7 cellular contexts compared by ENCODE assay signal in the genomic region with DNA sequence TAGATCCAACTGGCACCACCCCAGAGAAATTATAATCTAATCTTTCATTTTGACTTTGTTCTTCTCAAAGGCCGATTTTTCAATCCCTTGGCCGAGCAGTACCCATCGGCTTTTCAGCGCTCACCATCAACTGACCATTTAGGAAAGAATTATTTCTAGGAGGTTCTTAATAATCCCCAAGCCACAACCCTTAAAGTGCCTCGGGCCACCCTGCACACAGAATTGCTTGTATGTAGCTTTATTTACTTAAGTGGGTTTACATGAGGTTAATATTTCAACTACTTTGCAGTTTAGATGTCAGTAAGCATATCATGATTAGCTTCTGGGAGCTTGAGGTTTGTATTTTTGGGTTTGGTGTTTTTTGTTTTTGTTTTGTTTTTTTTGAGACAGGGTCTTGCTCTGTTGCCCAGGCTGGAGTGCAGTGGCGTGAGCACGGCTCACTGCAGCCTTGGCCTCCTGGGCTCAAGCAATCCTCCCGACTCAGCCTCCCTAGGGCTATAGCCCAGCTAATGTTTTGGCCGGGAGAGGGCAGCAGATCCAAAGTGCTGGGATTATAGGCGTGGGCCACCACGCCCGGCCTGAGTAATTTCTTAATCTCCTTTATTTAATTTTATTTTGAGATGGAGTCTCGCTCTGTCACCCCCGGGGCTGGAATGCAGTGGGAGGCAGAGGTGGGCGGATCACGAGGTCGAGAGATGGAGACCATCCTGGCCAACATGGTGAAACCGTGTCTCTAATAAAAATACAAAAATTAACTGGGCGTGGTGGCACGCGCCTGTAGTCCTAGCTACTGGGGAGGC. TPM values are rescaled to one million over a fixed set of nuclear protein-coding genes. Genes with fewer than 3 reads are reported as not detected.
DNase-seq lines count a peak whose midpoint lies in the region; ATAC-seq, FAIRE-seq and TF ChIP-seq lines count a peak whose summit lies in the region.

No MANE protein-coding gene starts in this region.

- H4K91ac ChIP-seq in H1 (replicated peaks; ENCODE audit: insufficient read length, low read length) = no peak overlapping the region

- H3K9me3 ChIP-seq in H1 (ENCODE audit: insufficient read depth in 2 of 2, low read depth in 1 of 2, low read length in 1 of 2) (no peaks in the 10 kb centered on the region), neuron (ENCODE audit: low read length) (no peaks in the 10 kb centered on the region)

- no peak overlapping the region for H2BK15ac ChIP-seq in H1 (ENCODE audit: low read length)

- H3K27me3 ChIP-seq in H1 (replicated peaks in 1 of 4; ENCODE audit: control insufficient read depth in 3 of 4, extremely low read depth in 1 of 4, insufficient read depth in 3 of 4, low read length in 3 of 4) = peaks cover 0 to 3% (median 1%) of the 10 kb centered on the region in 4 experiments; a peak in 2 of 7 replicates
- H3K27me3 ChIP-seq in neuron (ENCODE audit: insufficient read depth, low read length) = no peaks in the 10 kb centered on the region

- POLR2A ChIA-PET in H1 (lab: Charles Lee; ENCODE audit: partially characterized antibody) = interaction anchor here (0.6 to 1.4 kb wide), 3 partner anchors 12 to 347 kb away, joined by 3 to 5 read pairs (median 3); no protein-coding TSS in a partner anchor

- TF ChIP-seq POLR2A in H1 (IDR thresholded peaks at IDR 0.05; ENCODE audit: control extremely low read depth in 1 of 2, low read depth in 2 of 2, low read length in 2 of 2) = no peak

- no peak overlapping the region; a peak in 2 of 7 replicates for H3K9ac ChIP-seq in H1 (replicated peaks in 1 of 4; ENCODE audit: extremely low read depth in 1 of 4, low read depth in 3 of 4, low read length in 3 of 4)

- TF ChIP-seq CTCF in H1 (IDR thresholded peaks at IDR 0.05; ENCODE audit: control extremely low read depth in 1 of 3, insufficient read depth in 1 of 3, low read depth in 1 of 3, low read length in 3 of 3) = peak in 1 of 3 experiments; percentile 26; a peak in 2 of 4 replicates
- no peak for TF ChIP-seq CTCF in omental fat pad (IDR thresholded peaks at IDR 0.05)

- peaks cover 7% of the 10 kb centered on the region; the same call in 1 of the 2 replicates for H3K23me2 ChIP-seq in H1 (ENCODE audit: low read depth, low read length)

- H3K4me1 ChIP-seq in H1 (replicated peaks in 1 of 4; ENCODE audit: control insufficient read depth in 3 of 4, insufficient read depth in 4 of 4, low read length in 3 of 4) = peaks cover 0 to 7% (median 1%) of the 10 kb centered on the region in 4 experiments; a peak in 4 of 7 replicates
- peaks cover 10% of the 10 kb centered on the region for H3K4me1 ChIP-seq in neuron (ENCODE audit: insufficient read depth, low read length)

- peak; percentile 31 to 56; a peak in 3 of 4 replicates for TF ChIP-seq RAD21 in H1 (IDR thresholded peaks at IDR 0.05 in 1 of 2, conservative IDR thresholded peaks at IDR 0.05 in 1 of 2; ENCODE audit: low read depth in 2 of 2, low read length in 2 of 2)

- peak overlapping the region; percentile 71; the same call in 1 of the 2 replicates for H3K18ac ChIP-seq in H1 (ENCODE audit: extremely low read depth, low read length)

- DNase-seq in NOMO-1 (lab: John Stamatoyannopoulos, UW; ENCODE audit: unreplicated experiment in 2 of 2) (peak; percentile 24 to 25), H1 (ENCODE audit: low read depth in 1 of 2, low spot score in 2 of 2) (no peak), omental fat pad (ENCODE audit: low spot score) (no peak)

- H3K4ac ChIP-seq in H1 (replicated peaks; ENCODE audit: insufficient read length, low read depth, low read length) = no peak overlapping the region

- CTCF ChIA-PET in H1 (lab: Charles Lee; ENCODE audit: partially characterized antibody) = interaction anchor here (0.5 to 5.5 kb wide), 9 partner anchors 11 to 203 kb away, joined by 3 to 28 read pairs (median 4); no protein-coding TSS in a partner anchor

- H2BK120ac ChIP-seq in H1 (replicated peaks; ENCODE audit: low read depth, low read length) = no peak overlapping the region

- H2AK5ac ChIP-seq in H1 (ENCODE audit: low read depth, low read length) = no peak overlapping the region

- FAIRE-seq in H1 (lab: Jason Lieb, UNC) = no peak

- no peak overlapping the region for H2BK12ac ChIP-seq in H1 (ENCODE audit: low read depth, low read length)

- WGBS in H1 (ENCODE audit: extremely low coverage in 1 of 2, insufficient coverage in 1 of 2, insufficient read length in 1 of 2, insufficient replicate concordance in 2 of 2, low coverage in 1 of 2, low lambda C conversion rate in 2 of 2, missing lambda C conversion rate in 1 of 2), 2 experiments = 90% methylated on average over 21 of the region's 21 CpGs; no CpG with 5 or more reads in 1 of the 2 experiments

- no peaks in the 10 kb centered on the region for H3K79me2 ChIP-seq in H1 (ENCODE audit: control insufficient read depth in 1 of 2, insufficient read depth in 2 of 2, low read length in 2 of 2)

- H3K4me3 ChIP-seq in H1 (ENCODE audit: extremely low read depth in 1 of 4, insufficient read depth in 2 of 4, low read depth in 3 of 4, low read length in 4 of 4) = peak overlapping the region; percentile 79 to 84 (median 81)
- peak overlapping the region; percentile 66 for H3K4me3 ChIP-seq in neuron (ENCODE audit: low read length)

- no peak for TF ChIP-seq EP300 in H1 (IDR thresholded peaks at IDR 0.05; ENCODE audit: borderline replicate concordance in 1 of 2, low read depth in 2 of 2, low read length in 2 of 2)

- H3K27ac ChIP-seq in H1 (ENCODE audit: low read depth, low read length) = no peak overlapping the region

- H3K14ac ChIP-seq in H1 (ENCODE audit: insufficient read length) = no peak overlapping the region

- H3K23ac ChIP-seq in H1 (ENCODE audit: insufficient read length) = no peak overlapping the region

- H2AFZ ChIP-seq in H1 (ENCODE audit: low read length) (peak overlapping the region; percentile 89; the same call in 1 of the 2 replicates), neuron (ENCODE audit: low read depth, low read length) (peak overlapping the region; percentile 91)

- H2BK5ac ChIP-seq in H1 (ENCODE audit: low read depth, low read length) = no peak overlapping the region

- peak; percentile 4 for ATAC-seq in GM21528 (IDR thresholded peaks at IDR 0.05; ENCODE audit: low FRiP score, unreplicated experiment)
- ATAC-seq in GM21423 (IDR thresholded peaks at IDR 0.05; ENCODE audit: unreplicated experiment) = no peak
- no peak for ATAC-seq in omental fat pad (ENCODE audit: low FRiP score)
- no peak for ATAC-seq in HG03280 (IDR thresholded peaks at IDR 0.05; ENCODE audit: unreplicated experiment)

- H4K8ac ChIP-seq in H1 (ENCODE audit: extremely low read depth, insufficient read depth, low read length) = no peak overlapping the region

- no peak overlapping the region for H4K5ac ChIP-seq in H1 (ENCODE audit: insufficient read length, low read depth, low read length)

- H3K56ac ChIP-seq in H1 (replicated peaks; ENCODE audit: insufficient read length, low read depth, low read length) = no peak overlapping the region

- peak overlapping the region; percentile 78 to 79 for H3K4me2 ChIP-seq in H1 (ENCODE audit: insufficient read depth in 1 of 2, low read depth in 2 of 2, low read length in 2 of 2)

- no peak overlapping the region for H2BK20ac ChIP-seq in H1 (ENCODE audit: low read length)

- no peaks in the 10 kb centered on the region; the same call in 1 of the 2 replicates for H3K79me1 ChIP-seq in H1 (ENCODE audit: low read depth, low read length)

- peaks cover 6 to 11% of the 10 kb centered on the region in 2 experiments for H4K20me1 ChIP-seq in H1 (replicated peaks in 1 of 2; ENCODE audit: control insufficient read depth in 1 of 2, insufficient read depth in 2 of 2, low read length in 2 of 2)

- peaks cover 0 to 10% (median 3%) of the 10 kb centered on the region in 4 experiments; a peak in 5 of 8 replicates for H3K36me3 ChIP-seq in H1 (ENCODE audit: control insufficient read depth in 2 of 4, insufficient read depth in 4 of 4, low read length in 3 of 4)
- peaks cover 22% of the 10 kb centered on the region for H3K36me3 ChIP-seq in neuron (ENCODE audit: insufficient read depth, low read length)

TF ChIP-seq in H1, 55 proteins besides CTCF, POLR2A, EP300 and RAD21:
- TF ChIP-seq KDM1A (IDR thresholded peaks at IDR 0.05; ENCODE audit: borderline replicate concordance, low read length) (peak; percentile 79), CREB1 (IDR thresholded peaks at IDR 0.05) (no peak)

RNA-seq across cellular contexts. Expression of gene CDAN1, which starts 0.8 kb away (rescaled TPM):
- total RNA-seq in H1 (2021; fragmentation: NEBNext Ultra II Directional; extraction: Animal tissue kit (Norgen Biotek cat#: 25700)) = 15.0 and 18.6 TPM in 2 replicates
- 4.5 and 6.1 TPM in 2 replicates for polyA plus RNA-seq in H1 (2011; rRNA removed)
- 7.0 TPM for polyA plus RNA-seq in H1 (2011; cell fraction: cytosol; rRNA removed)
- 21.7 TPM for polyA plus RNA-seq in H1 (2011; cell fraction: nucleus; rRNA removed)
- polyA plus RNA-seq in H1 (2012, experiment 1 of 2) = 10.3 to 12.1 TPM (median 10.6 TPM) in 4 replicates
- polyA plus RNA-seq in H1 (2012, experiment 2 of 2) = 7.9 TPM
- polyA plus RNA-seq in H1 (2013, experiment 1 of 2) = 6.4 TPM
- polyA plus RNA-seq in H1 (2013, experiment 2 of 2) = 6.6 TPM
- polyA minus RNA-seq in H1 (2011; rRNA and poly(A)+ RNA removed) = 4.4 and 5.5 TPM in 2 replicates
- polyA minus RNA-seq in H1 (2011; cell fraction: cytosol; rRNA and poly(A)+ RNA removed) = 4.6 TPM
- 13.6 TPM for polyA minus RNA-seq in H1 (2011; cell fraction: nucleus; rRNA and poly(A)+ RNA removed)
- 10 to 100 TPM in 1 of 4 donors, 1 to 10 TPM in 3; 5.4 to 15.1 (median 7.5) TPM for total RNA-seq in omental fat pad

Comparison
In these comparisons a context has a peak if more than half of its experiments do, and no peak if none do; other contexts are left out.
1. DNase-seq: peak in NOMO-1 (2 of 2); none in H1 (0 of 2) and omental fat pad (single experiment).